Comparison of ENCODE assay signal across 8 cellular contexts in genomic region chr4:52659016-52659721, GRCh38. TPM values are rescaled to one million over a fixed set of nuclear protein-coding genes. Genes with fewer than 3 reads are reported as not detected.
A peak's percentile ranks its signal among the peaks of the same experiment; 100 is the strongest.
DNase-seq lines count a peak whose midpoint lies in the region; ATAC-seq and TF ChIP-seq lines count a peak whose summit lies in the region.

USP46 (minus strand) TSS chr4:52659301; CDS start chr4:52659150, 151 bp downstream.

- no peaks in the 10 kb centered on the region for H3K9me3 Mint-ChIP-seq in activated naive CD8-positive, alpha-beta T cell treated with anti-CD3 and anti-CD28 coated beads, Interleukin-2, amount 10 ng/mL, durations not matched to agents 7 days and 5 days

- peak within 1 kb of the TSS; percentile 80 for H3K4me3 Mint-ChIP-seq in activated naive CD8-positive, alpha-beta T cell treated with anti-CD3 and anti-CD28 coated beads, Interleukin-2, amount 10 ng/mL, durations not matched to agents 7 days and 5 days

- H3K27me3 Mint-ChIP-seq in activated naive CD8-positive, alpha-beta T cell treated with anti-CD3 and anti-CD28 coated beads, Interleukin-2, amount 10 ng/mL, durations not matched to agents 7 days and 5 days, result peaks cover 9% of the 10 kb centered on the region

- POLR2A ChIA-PET in SK-N-SH (lab: Yijun Ruan, JAX), result interaction anchor here (1.0 to 3.0 kb wide), 6 partner anchors 11 to 283 kb away, joined by 3 to 23 read pairs (median 3); no protein-coding TSS in a partner anchor
- POLR2A ChIA-PET in activated naive CD8-positive, alpha-beta T cell treated with anti-CD3 and anti-CD28 coated beads, Interleukin-2, amount 10 ng/mL, durations not matched to agents 7 days and 5 days (lab: Charles Lee), result interaction anchor here (5.6 kb wide), 1 partner anchor 53 kb away, joined by 31 read pairs; no protein-coding TSS in a partner anchor

- WGBS in SK-N-SH (ENCODE audit: low lambda C conversion rate), result under 1% methylated on average over 29 of the region's 90 CpGs
- 0 to 1% (median 1%) methylated on average over 48 to 90 of the region's 90 CpGs for WGBS in ovary, 3 donors

- H3K36me3 ChIP-seq in ES-I3 (ENCODE audit: insufficient read depth, low read length) (0 out of 2 replicates have a peak, but pooled peaks cover 7% of the 10 kb centered on the region), SK-N-SH (replicated peaks in 1 of 2; ENCODE audit: control insufficient read depth in 1 of 2, insufficient read depth in 2 of 2, low read length in 1 of 2) (peaks cover 0 to 8% of the 10 kb centered on the region in 2 experiments), ovary (no peaks in the 10 kb centered on the region), upper lobe of right lung (no peaks in the 10 kb centered on the region)

- H3F3A ChIP-seq in SK-N-SH (replicated peaks; ENCODE audit: insufficient read depth), result no peaks in the 10 kb centered on the region

- TF ChIP-seq EP300 in SK-N-SH (IDR thresholded peaks at IDR 0.05; ENCODE audit: borderline replicate concordance in 1 of 2, low read depth in 1 of 2, low read length in 1 of 2) (no peak), ovary (IDR thresholded peaks at IDR 0.05) (no peak)

- H3K36me3 Mint-ChIP-seq in activated naive CD8-positive, alpha-beta T cell treated with anti-CD3 and anti-CD28 coated beads, Interleukin-2, amount 10 ng/mL, durations not matched to agents 7 days and 5 days, result peaks cover 9% of the 10 kb centered on the region

- H3K27me3 ChIP-seq in SK-N-SH (ENCODE audit: insufficient read depth) (no peaks in the 10 kb centered on the region), ovary (no peaks in the 10 kb centered on the region), upper lobe of right lung (no peaks in the 10 kb centered on the region)

- CTCF ChIA-PET in SK-N-SH (lab: Yijun Ruan, JAX), result interaction anchor here (1.3 to 3.2 kb wide), 4 partner anchors 11 to 323 kb away, joined by 3 to 12 read pairs (median 6); no protein-coding TSS in a partner anchor

- peak within 1 kb of the TSS; percentile 88 for H3K4me3 ChIP-seq in SK-N-SH (ENCODE audit: low read depth in 2 of 2, low read length in 1 of 2)
- H3K4me3 ChIP-seq in ovary, result peak within 1 kb of the TSS; percentile 83
- peak within 1 kb of the TSS; percentile 78 for H3K4me3 ChIP-seq in upper lobe of right lung

- H2AFZ ChIP-seq in SK-N-SH (ENCODE audit: low read depth), result peak within 1 kb of the TSS; percentile 98

- intact Hi-C loops in Right ventricle myocardium superior (cut with DNase I), result loop anchor here (5.0 kb wide), 2 partner anchors 53 to 72 kb away; no protein-coding TSS in a partner anchor
- intact Hi-C loops in ovary (cut with DNase I), result loop anchor here in 2 of 4 donors (5.0 to 10.0 kb wide), 2 partner anchors 53 to 206 kb away; partner anchors contain the start of gene RASL11B (in 1 of the 2)
- intact Hi-C loops in upper lobe of right lung (cut with DNase I), result no loop called here

- peak; percentile 40 for TF ChIP-seq POLR2A in ovary (IDR thresholded peaks at IDR 0.05)

- H3K27ac Mint-ChIP-seq in activated naive CD8-positive, alpha-beta T cell treated with anti-CD3 and anti-CD28 coated beads, Interleukin-2, amount 10 ng/mL, durations not matched to agents 7 days and 5 days, result peak within 1 kb of the TSS; percentile 67

- H3K79me2 ChIP-seq in SK-N-SH (ENCODE audit: insufficient read depth), result peaks cover 22% of the 10 kb centered on the region

- H3K9me2 ChIP-seq in SK-N-SH, result no peaks in the 10 kb centered on the region

- no peak for TF ChIP-seq RAD21 in SK-N-SH (IDR thresholded peaks at IDR 0.05; ENCODE audit: low read length)

- H3K9ac ChIP-seq in ES-I3 (ENCODE audit: low read depth, low read length), result peak within 1 kb of the TSS; percentile 94
- peak within 1 kb of the TSS; percentile 92 for H3K9ac ChIP-seq in SK-N-SH

- TF ChIP-seq CTCF in SK-N-SH (IDR thresholded peaks at IDR 0.05), result no peak
- no peak for TF ChIP-seq CTCF in ovary (IDR thresholded peaks at IDR 0.05)
- no peak for TF ChIP-seq CTCF in upper lobe of right lung (IDR thresholded peaks at IDR 0.05)

- ATAC-seq in GM21528 (IDR thresholded peaks at IDR 0.05; ENCODE audit: low FRiP score, unreplicated experiment), result peak; percentile 80
- ATAC-seq in activated naive CD8-positive, alpha-beta T cell treated with anti-CD3 and anti-CD28 coated beads, Interleukin-2, amount 10 ng/mL, durations not matched to agents 7 days and 5 days (ENCODE audit: low read depth), result peak; percentile 86
- peak; percentile 93 for ATAC-seq in Right ventricle myocardium superior (ENCODE audit: poor library complexity)
- ATAC-seq in upper lobe of right lung, result peak; percentile 98

- H3K27ac ChIP-seq in SK-N-SH (ENCODE audit: low read depth in 2 of 2, low read length in 1 of 2) (peak within 1 kb of the TSS; percentile 79 to 90), ovary (peak within 1 kb of the TSS; percentile 86 to 92), upper lobe of right lung (peak within 1 kb of the TSS; percentile 95)

- DNase-seq in HuH-7.5 (ENCODE audit: low spot score) (peak; percentile 98), SK-N-SH (peak; percentile 97), Right ventricle myocardium superior (peak; percentile 89), ovary (peak; percentile 73 to 84 (median 82)), upper lobe of right lung (peak; percentile 91)
- peak; percentile 67 for DNase-seq in activated naive CD8-positive, alpha-beta T cell treated with anti-CD3 and anti-CD28 coated beads, Interleukin-2, amount 10 ng/mL, durations not matched to agents 7 days and 5 days

- peaks cover 7% of the 10 kb centered on the region for H3K4me1 Mint-ChIP-seq in activated naive CD8-positive, alpha-beta T cell treated with anti-CD3 and anti-CD28 coated beads, Interleukin-2, amount 10 ng/mL, durations not matched to agents 7 days and 5 days

- H3K4me1 ChIP-seq in ES-I3 (ENCODE audit: insufficient read depth, low read length) (peaks cover 21% of the 10 kb centered on the region), SK-N-SH (ENCODE audit: control insufficient read depth in 1 of 2, insufficient read depth in 2 of 2, low read depth in 1 of 2, low read length in 1 of 2) (peaks cover 8 to 14% of the 10 kb centered on the region in 2 experiments; a peak in 2 of 4 replicates), ovary (ENCODE audit: insufficient read depth) (peaks cover 11% of the 10 kb centered on the region), upper lobe of right lung (peaks cover 8% of the 10 kb centered on the region)

- H3K9me3 ChIP-seq in ES-I3 (ENCODE audit: control insufficient read depth, insufficient read depth, low read length), result peaks cover 2% of the 10 kb centered on the region; the same call in 1 of the 2 replicates
- H3K9me3 ChIP-seq in SK-N-SH, result no peaks in the 10 kb centered on the region
- H3K9me3 ChIP-seq in ovary, result no peaks in the 10 kb centered on the region
- H3K9me3 ChIP-seq in upper lobe of right lung, result no peaks in the 10 kb centered on the region

- peak within 1 kb of the TSS; percentile 80 for H3K4me2 ChIP-seq in SK-N-SH

- no peaks in the 10 kb centered on the region for H4K20me1 ChIP-seq in SK-N-SH (ENCODE audit: insufficient read depth)

TF ChIP-seq in SK-N-SH, 30 proteins besides CTCF, POLR2A, EP300 and RAD21:
- TF ChIP-seq TAF1 (IDR thresholded peaks at IDR 0.05; ENCODE audit: borderline replicate concordance, low read depth, low read length) (no peak), CHD2 (IDR thresholded peaks at IDR 0.05; ENCODE audit: low read length, partially characterized antibody) (peak; percentile 9), POLR2AphosphoS5 (IDR thresholded peaks at IDR 0.05; ENCODE audit: low read depth, low read length) (peak; percentile 65), FOXJ3 (CRISPR knock-in tag; IDR thresholded peaks at IDR 0.05) (no peak), GATA2 (CRISPR knock-in tag; IDR thresholded peaks at IDR 0.05) (no peak), JUND (IDR thresholded peaks at IDR 0.05) (no peak), GABPA (IDR thresholded peaks at IDR 0.05; ENCODE audit: low read depth) (no peak), MAX (IDR thresholded peaks at IDR 0.05; ENCODE audit: low read depth) (peak; percentile 39; the same call in 1 of the 2 replicates), RFX5 (IDR thresholded peaks at IDR 0.05; ENCODE audit: low read length) (no peak), YY1 (IDR thresholded peaks at IDR 0.05; ENCODE audit: low read depth) (peak; percentile 77; the same call in 1 of the 2 replicates), USF1 (IDR thresholded peaks at IDR 0.05; ENCODE audit: borderline replicate concordance, low read depth) (no peak), PBX3 (IDR thresholded peaks at IDR 0.05) (no peak), RXRA (IDR thresholded peaks at IDR 0.05; ENCODE audit: borderline replicate concordance, low read depth) (no peak)

RNA-seq across cellular contexts. Expression of gene USP46, which starts in this region (rescaled TPM):
- polyA plus RNA-seq in SK-N-SH (2012; rRNA removed) (4.5 and 6.0 TPM in 2 replicates), ovary (10 to 100 TPM in 1 of 2 donors, 1 to 10 TPM in 1; 7.6 to 18.1 TPM)
- polyA plus RNA-seq in SK-N-SH (2012; cell fraction: cytosol; rRNA removed), result 7.2 and 8.1 TPM in 2 replicates
- polyA plus RNA-seq in SK-N-SH (2012; cell fraction: nucleus; rRNA removed), result 2.3 and 6.1 TPM in 2 replicates
- 1 to 10 TPM; 8.3 to 9.1 TPM for total RNA-seq in activated naive CD8-positive, alpha-beta T cell treated with anti-CD3 and anti-CD28 coated beads, Interleukin-2, amount 10 ng/mL, durations not matched to agents 7 days and 5 days
- total RNA-seq in Right ventricle myocardium superior (55.3 TPM), ovary (10 to 100 TPM; 10.3 to 51.6 (median 34.9) TPM), upper lobe of right lung (15.4 TPM)

Comparison
In these comparisons a context has a peak if more than half of its experiments do, and no peak if none do; other contexts are left out.
1. Peak in every context shown above with its lines: DNase-seq, ATAC-seq, H3K4me3 ChIP-seq and H3K27ac ChIP-seq.